In genomic region chr2:216776076-216776726, GRCh38 we compare ENCODE assay signal across 1 cellular context.
TF ChIP-seq lines count a peak whose summit lies in the region.

No MANE protein-coding gene starts in this region.

TF ChIP-seq in IMR-90, 13 proteins besides CTCF, POLR2A, EP300 and RAD21:
- TF ChIP-seq SMC3 (IDR thresholded peaks at IDR 0.05; ENCODE audit: low read depth, low read length) (no peak), ELK1 (IDR thresholded peaks at IDR 0.05; ENCODE audit: borderline replicate concordance, low read depth, low read length) (no peak), MXI1 (IDR thresholded peaks at IDR 0.05; ENCODE audit: borderline replicate concordance, low read depth, low read length) (no peak), MAZ (IDR thresholded peaks at IDR 0.05; ENCODE audit: borderline replicate concordance, low read depth, low read length) (no peak), RFX5 (IDR thresholded peaks at IDR 0.05; ENCODE audit: low read depth, low read length) (no peak), CHD1 (IDR thresholded peaks at IDR 0.05; ENCODE audit: low read depth, low read length) (no peak), BHLHE40 (IDR thresholded peaks at IDR 0.05; ENCODE audit: low read depth, low read length) (no peak), CEBPB (IDR thresholded peaks at IDR 0.05; ENCODE audit: low read depth, low read length) (no peak), NFE2L2 (IDR thresholded peaks at IDR 0.05; ENCODE audit: low read depth, low read length) (no peak)
